1 cellular context compared by ENCODE assay signal in the genomic region with DNA sequence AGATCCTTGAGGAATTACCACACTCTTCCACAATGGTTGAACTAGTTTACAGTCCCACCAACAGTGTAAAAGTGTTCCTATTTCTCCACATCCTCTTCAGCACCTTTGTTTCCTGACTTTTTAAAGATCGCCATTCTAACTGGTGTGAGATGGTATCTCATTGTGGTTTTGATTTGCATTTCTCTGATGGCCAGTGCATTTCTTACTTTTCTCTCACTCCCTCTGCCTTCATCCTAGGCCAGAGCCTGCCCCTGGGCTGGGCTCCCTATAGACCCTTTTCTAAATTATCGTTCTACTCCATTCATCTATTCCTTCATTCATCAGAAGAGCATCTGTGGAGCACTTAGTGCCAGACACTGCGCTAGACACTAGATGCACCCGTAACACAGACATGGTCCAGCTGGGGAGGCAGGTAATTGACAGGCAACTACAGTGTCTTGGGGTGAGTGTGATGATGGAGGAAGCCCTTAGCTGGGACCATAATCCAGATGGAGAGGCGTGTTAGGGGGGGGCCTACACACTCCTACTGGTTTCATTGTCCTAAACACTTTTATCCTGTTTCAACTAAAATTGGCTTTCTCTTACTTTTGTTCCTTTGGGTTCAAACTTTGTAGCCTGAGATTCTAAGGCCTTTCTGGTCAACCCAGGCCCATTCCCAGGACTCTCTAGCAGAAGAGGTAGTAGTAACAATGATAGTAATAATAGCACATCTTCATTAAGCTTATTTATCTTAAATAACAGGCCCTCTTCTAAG.
TF ChIP-seq lines count a peak whose summit lies in the region.

No MANE protein-coding gene starts in this region.

TF ChIP-seq in HepG2, 621 proteins besides CTCF, POLR2A, EP300 and RAD21:
- peak; percentile 12; the same call in 1 of the 2 replicates for TF ChIP-seq POLR2G (IDR thresholded peaks at IDR 0.05; ENCODE audit: low read depth, low read length)
